Comparison of ENCODE assay signal across 8 cellular contexts in the genomic region with DNA sequence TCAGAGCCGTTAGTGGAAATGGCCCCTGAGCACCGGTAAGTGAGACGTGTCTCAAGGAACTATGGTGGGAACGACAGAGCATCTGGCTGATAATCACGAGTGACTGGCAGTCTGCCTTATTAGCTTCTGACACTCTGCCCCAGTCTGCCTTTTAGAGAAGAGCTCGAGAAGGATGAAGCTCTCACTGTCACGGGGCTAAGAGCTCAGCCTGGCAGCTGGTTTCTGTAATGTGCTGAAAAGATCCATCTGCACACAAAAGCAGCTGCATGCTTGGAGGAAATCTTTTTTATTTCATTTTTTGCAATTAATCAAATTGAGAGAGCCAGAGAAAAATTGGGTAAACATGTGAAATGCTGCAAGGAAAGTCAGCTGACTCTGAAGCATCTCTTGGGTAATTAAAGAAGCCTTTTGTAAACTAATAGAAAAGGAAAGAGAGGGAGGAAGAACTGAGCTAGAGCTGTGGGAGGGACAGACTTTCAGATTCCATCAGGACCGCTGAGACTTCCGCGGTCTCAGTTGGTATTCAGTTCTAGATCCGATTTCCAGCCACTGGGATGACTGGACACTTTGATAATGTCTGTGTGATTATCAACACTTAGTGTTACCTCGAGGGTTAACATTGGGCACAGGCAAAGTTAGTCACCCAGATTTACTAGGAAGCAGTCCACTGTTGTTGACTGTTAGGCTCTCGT. TPM values are rescaled to one million over a fixed set of nuclear protein-coding genes. Genes with fewer than 3 reads are reported as not detected.
DNase-seq lines count a peak whose midpoint lies in the region; ATAC-seq, FAIRE-seq and TF ChIP-seq lines count a peak whose summit lies in the region.

No MANE protein-coding gene starts in this region.

- H3K27me3 ChIP-seq in liver (ENCODE audit: control insufficient read depth in 4 of 4, insufficient read depth in 4 of 4, low read length in 3 of 4): no peaks in the 10 kb centered on the region
- no peaks in the 10 kb centered on the region for H3K27me3 ChIP-seq in HepG2 (ENCODE audit: control insufficient read depth in 1 of 2, insufficient read depth in 2 of 2, low read length in 2 of 2)
- no peaks in the 10 kb centered on the region for H3K27me3 ChIP-seq in naive thymus-derived CD4-positive, alpha-beta T cell (ENCODE audit: control insufficient read depth in 2 of 2, insufficient read depth in 2 of 2, low read length in 2 of 2)

- H3K9me2 ChIP-seq in OCI-LY7 (ENCODE audit: insufficient read depth, low read length): no peaks in the 10 kb centered on the region

- POLR2A ChIA-PET in HepG2 (lab: Yijun Ruan, JAX) (no interaction called here), OCI-LY7 (lab: Charles Lee) (interaction anchor here (1.0 to 1.5 kb wide), 3 partner anchors 10 to 24 kb away, joined by 3 to 12 read pairs (median 10); a partner anchor contains a TSS)
- POLR2A ChIA-PET in naive thymus-derived CD4-positive, alpha-beta T cell (lab: Charles Lee): interaction anchor here (0.6 to 7.5 kb wide), 8 partner anchors 12 to 89 kb away, joined by 3 to 68 read pairs (median 5); a partner anchor contains a TSS

- intact Hi-C loops in HepG2 (cut with micrococcal nuclease; ENCODE audit: unreplicated experiment) (no loop called here), OCI-LY7 (cut with micrococcal nuclease; ENCODE audit: unreplicated experiment) (no loop called here)
- intact Hi-C loops in naive thymus-derived CD4-positive, alpha-beta T cell (cut with micrococcal nuclease): loop anchor here (1.0 to 10.0 kb wide), 2 partner anchors 20 to 383 kb away; no protein-coding TSS in a partner anchor

- ATAC-seq in HepG2 (no peak), HG02798 (IDR thresholded peaks at IDR 0.05; ENCODE audit: poor library complexity, unreplicated experiment) (peak; percentile 66)
- peak; percentile 43 for ATAC-seq in naive thymus-derived CD4-positive, alpha-beta T cell

- DNase-seq in HepG2 (ENCODE audit: low spot score) (no peak), OCI-LY7 (ENCODE audit: low spot score) (peak; percentile 29), dedifferentiated amniotic fluid mesenchymal stem cell (ENCODE audit: extremely low spot score) (peak; percentile 59), NCI-H2196 (lab: John Stamatoyannopoulos, UW; ENCODE audit: unreplicated experiment) (no peak), NCI-H146 treated with DMSO at 0.1 percent for 48 hours (lab: John Stamatoyannopoulos, UW; ENCODE audit: unreplicated experiment) (no peak)
- peak in 1 of 9 donors; percentile 29 for DNase-seq in naive thymus-derived CD4-positive, alpha-beta T cell

- H3K4me3 ChIP-seq in liver (ENCODE audit: low read depth in 1 of 3, low read length in 3 of 3): no peak overlapping the region
- H3K4me3 ChIP-seq in HepG2 (replicated peaks in 1 of 3; ENCODE audit: insufficient read depth in 1 of 3, low read depth in 2 of 3, low read length in 3 of 3): no peak overlapping the region
- peak overlapping the region; percentile 8 for H3K4me3 ChIP-seq in OCI-LY7 (ENCODE audit: low read depth, low read length, poor library complexity, severe bottlenecking)
- peak overlapping the region; percentile 15 for H3K4me3 ChIP-seq in naive thymus-derived CD4-positive, alpha-beta T cell (ENCODE audit: low read length)

- H3K79me2 ChIP-seq in HepG2 (ENCODE audit: insufficient read depth, low read length) (no peaks in the 10 kb centered on the region), OCI-LY7 (ENCODE audit: insufficient read depth, low read depth, low read length) (no peaks in the 10 kb centered on the region)

- in situ Hi-C loops in HepG2 (cut with HindIII; ENCODE audit: extremely low pct_ligation_motif_present, low pct_unique_long_range_greater_than_20kb): no loop called here

- H2AFZ ChIP-seq in HepG2 (ENCODE audit: low read length) (no peak overlapping the region), OCI-LY7 (ENCODE audit: low read length) (no peak overlapping the region)

- peaks cover 13 to 51% (median 20%) of the 10 kb centered on the region in 5 donors for H3K36me3 Mint-ChIP-seq in naive thymus-derived CD4-positive, alpha-beta T cell

- no peak for TF ChIP-seq RAD21 in liver (IDR thresholded peaks at IDR 0.05)
- TF ChIP-seq RAD21 in HepG2 (CRISPR knock-in tag; IDR thresholded peaks at IDR 0.05): no peak

- H3K36me3 ChIP-seq in liver (ENCODE audit: control insufficient read depth in 4 of 4, insufficient read depth in 3 of 4, low read depth in 1 of 4, low read length in 3 of 4) (no peaks in the 10 kb centered on the region), HepG2 (replicated peaks in 1 of 2; ENCODE audit: control insufficient read depth in 1 of 2, insufficient read depth in 2 of 2, low read length in 2 of 2) (no peaks in the 10 kb centered on the region; a peak in 1 of 5 replicates), OCI-LY7 (ENCODE audit: insufficient read depth, low read length) (peaks cover 12% of the 10 kb centered on the region; the same call in 1 of the 2 replicates)
- peaks cover 0 to 16% (median 0%) of the 10 kb centered on the region in 3 experiments for H3K36me3 ChIP-seq in naive thymus-derived CD4-positive, alpha-beta T cell (ENCODE audit: control insufficient read depth in 2 of 3, insufficient read depth in 3 of 3, low read length in 3 of 3)

- no peak for FAIRE-seq in HepG2 (lab: Jason Lieb, UNC)

- H4K20me1 ChIP-seq in HepG2 (ENCODE audit: insufficient read depth, low read length) (no peaks in the 10 kb centered on the region), OCI-LY7 (ENCODE audit: insufficient read depth, low read length) (no peaks in the 10 kb centered on the region)

- peaks cover 0 to 6% (median 0%) of the 10 kb centered on the region in 11 donors for H3K9me3 Mint-ChIP-seq in naive thymus-derived CD4-positive, alpha-beta T cell

- H3K4me2 ChIP-seq in HepG2 (ENCODE audit: low read depth, low read length) (no peak overlapping the region), OCI-LY7 (ENCODE audit: low read length) (peak overlapping the region; percentile 50)

- 63% methylated on average over 13 of the region's 13 CpGs for WGBS in liver
- 89% methylated on average over 13 of the region's 13 CpGs for WGBS in HepG2 (ENCODE audit: low lambda C conversion rate)

- peak overlapping the region; percentile 17 to 92 (median 64) for H3K4me3 Mint-ChIP-seq in naive thymus-derived CD4-positive, alpha-beta T cell

- H3K27me3 Mint-ChIP-seq in naive thymus-derived CD4-positive, alpha-beta T cell: no peaks in the 10 kb centered on the region

- CTCF ChIA-PET in HepG2 (lab: Yijun Ruan, JAX; ENCODE audit: low intra/inter-chr PET ratio, low total read pairs): no interaction called here
- CTCF ChIA-PET in OCI-LY7 (lab: Charles Lee; ENCODE audit: unreplicated experiment): no interaction called here
- CTCF ChIA-PET in naive thymus-derived CD4-positive, alpha-beta T cell (lab: Charles Lee): interaction anchor here (0.7 to 2.6 kb wide), 2 partner anchors 16 to 18 kb away, joined by 3 to 16 read pairs; no protein-coding TSS in a partner anchor

- H3K27ac ChIP-seq in liver (ENCODE audit: low read depth in 1 of 2, low read length in 2 of 2): peak overlapping the region; percentile 51 to 52
- H3K27ac ChIP-seq in HepG2 (ENCODE audit: extremely low read length, insufficient read depth, low read length): no peak overlapping the region
- H3K27ac ChIP-seq in OCI-LY7 (ENCODE audit: low read depth, low read length, poor library complexity, severe bottlenecking): peak overlapping the region; percentile 22
- peak overlapping the region; percentile 70 for H3K27ac ChIP-seq in naive thymus-derived CD4-positive, alpha-beta T cell (ENCODE audit: low read depth, low read length)

- TF ChIP-seq EP300 in HepG2 (IDR thresholded peaks at IDR 0.05; ENCODE audit: low read depth in 2 of 2, low read length in 2 of 2): no peak
- TF ChIP-seq EP300 in HepG2 (CRISPR knock-in tag; IDR thresholded peaks at IDR 0.05; ENCODE audit: borderline replicate concordance): no peak

- no TSS peak for BruUV-seq in HepG2 (replicated peaks; lab: Mats Ljungman, UMichigan)
- BruUV-seq in OCI-LY7 (replicated peaks; lab: Mats Ljungman, UMichigan): no TSS peak

- H3K27ac Mint-ChIP-seq in naive thymus-derived CD4-positive, alpha-beta T cell: peak overlapping the region; percentile 78 to 99 (median 97)

- H3K4me1 ChIP-seq in liver (ENCODE audit: control insufficient read depth in 4 of 4, insufficient read depth in 4 of 4, low read length in 3 of 4) (peaks cover 5 to 30% (median 13%) of the 10 kb centered on the region in 4 donors), HepG2 (ENCODE audit: insufficient read depth, low read length) (peaks cover 20% of the 10 kb centered on the region), OCI-LY7 (ENCODE audit: insufficient read depth, low read length, poor library complexity, severe bottlenecking) (peaks cover 48% of the 10 kb centered on the region)
- peaks cover 61 to 69% of the 10 kb centered on the region in 2 donors for H3K4me1 ChIP-seq in naive thymus-derived CD4-positive, alpha-beta T cell (ENCODE audit: control insufficient read depth in 2 of 2, insufficient read depth in 2 of 2, low read length in 2 of 2)

- no peak for TF ChIP-seq CTCF in liver (IDR thresholded peaks at IDR 0.05; ENCODE audit: low read depth, low read length, missing input control)
- no peak for TF ChIP-seq CTCF in HepG2 (CRISPR knock-in tag; IDR thresholded peaks at IDR 0.05)
- no peak for TF ChIP-seq CTCF in OCI-LY7 (conservative IDR thresholded peaks at IDR 0.05; ENCODE audit: low read length)

- H3K4me1 Mint-ChIP-seq in naive thymus-derived CD4-positive, alpha-beta T cell: peaks cover 78 to 98% (median 96%) of the 10 kb centered on the region in 7 donors

- no peak overlapping the region for H3K9ac ChIP-seq in liver (ENCODE audit: low read depth in 1 of 2, low read length in 2 of 2)
- no peak overlapping the region for H3K9ac ChIP-seq in HepG2 (ENCODE audit: insufficient read depth, low read depth, low read length)

- H3K9me3 ChIP-seq in liver (ENCODE audit: control insufficient read depth in 4 of 4, low read length in 3 of 4) (no peaks in the 10 kb centered on the region), HepG2 (ENCODE audit: low read length) (no peaks in the 10 kb centered on the region), OCI-LY7 (ENCODE audit: low read length) (no peaks in the 10 kb centered on the region)
- H3K9me3 ChIP-seq in naive thymus-derived CD4-positive, alpha-beta T cell (ENCODE audit: control insufficient read depth in 2 of 3, low read length in 3 of 3): no peaks in the 10 kb centered on the region

- TF ChIP-seq POLR2A in HepG2 (IDR thresholded peaks at IDR 0.05; ENCODE audit: insufficient read depth in 1 of 2, low read depth in 2 of 2, low read length in 2 of 2): no peak

RNA-seq across cellular contexts. Expression of a gene that starts 24.4 kb away (rescaled TPM):
- total RNA-seq in liver: 10 to 100 TPM; 21.3 to 23.3 TPM
- polyA plus RNA-seq in liver: 10 to 100 TPM in 1 of 2 donors, 1 to 10 TPM in 1; 9.7 to 14.1 TPM
- 5.0 TPM in 2 replicates for total RNA-seq in HepG2 (2016; rRNA removed; fragmentation: Illumina TruSeq; extraction: Trizol)
- total RNA-seq in HepG2 (2016; cell fraction: cytosol; rRNA removed; fragmentation: Illumina TruSeq; extraction: Trizol; ENCODE audit: low read depth): 1.4 and 1.7 TPM in 2 replicates
- total RNA-seq in HepG2 (2016; cell fraction: insoluble cytoplasmic fraction; rRNA removed; fragmentation: Illumina TruSeq; extraction: Trizol): 4.7 TPM in 2 replicates
- 1.8 and 2.3 TPM in 2 replicates for total RNA-seq in HepG2 (2016; cell fraction: membrane; rRNA removed; fragmentation: Illumina TruSeq; extraction: Trizol)
- 5.1 and 6.2 TPM in 2 replicates for total RNA-seq in HepG2 (2016; cell fraction: nucleus; rRNA removed; fragmentation: Illumina TruSeq; extraction: Trizol)
- 8.5 and 10.9 TPM in 2 replicates for polyA plus RNA-seq in HepG2 (2011; rRNA removed)
- polyA plus RNA-seq in HepG2 (2011; cell fraction: cytosol; rRNA removed): 5.1 and 8.0 TPM in 2 replicates
- 14.4 and 16.4 TPM in 2 replicates for polyA plus RNA-seq in HepG2 (2011; cell fraction: nucleus; rRNA removed)
- polyA plus RNA-seq in HepG2 (2012): 10.8 and 11.5 TPM in 2 replicates
- polyA plus RNA-seq in HepG2 (2016; cell fraction: cytosol; fragmentation: Illumina TruSeq; extraction: Trizol; ENCODE audit: low read depth): 0.49 and 0.51 TPM in 2 replicates
- polyA plus RNA-seq in HepG2 (2016; cell fraction: insoluble cytoplasmic fraction; fragmentation: Illumina TruSeq; extraction: Trizol; ENCODE audit: low read depth): 4.2 and 4.7 TPM in 2 replicates
- 1.0 and 1.1 TPM in 2 replicates for polyA plus RNA-seq in HepG2 (2016; cell fraction: membrane; fragmentation: Illumina TruSeq; extraction: Trizol; ENCODE audit: low read depth)
- 4.4 and 5.6 TPM in 2 replicates for polyA plus RNA-seq in HepG2 (2016; cell fraction: nucleus; fragmentation: Illumina TruSeq; extraction: Trizol; ENCODE audit: insufficient read depth, low read depth)
- 10.6 and 20.4 TPM in 2 replicates for polyA minus RNA-seq in HepG2 (2011; rRNA and poly(A)+ RNA removed; ENCODE audit: low replicate concordance)
- polyA minus RNA-seq in HepG2 (2011; cell fraction: cytosol; rRNA and poly(A)+ RNA removed): 7.3 and 8.8 TPM in 2 replicates
- polyA minus RNA-seq in HepG2 (2011; cell fraction: nucleus; rRNA and poly(A)+ RNA removed): 19.0 and 19.6 TPM in 2 replicates
- total RNA-seq in OCI-LY7 (2014; rRNA removed; shearing (Covaris generic)): 13.5 and 16.4 TPM in 2 replicates
- 25.2 and 28.9 TPM in 2 replicates for total RNA-seq in OCI-LY7 (2022)
- 100 to 1,000 TPM in 3 of 5 experiments, 10 to 100 TPM in 2; 88.3 to 152 (median 116) TPM for total RNA-seq in naive thymus-derived CD4-positive, alpha-beta T cell
- 100 to 1,000 TPM in 1 of 2 donors, 10 to 100 TPM in 1; 96.4 to 107 TPM for polyA plus RNA-seq in naive thymus-derived CD4-positive, alpha-beta T cell

Comparison
In these comparisons a context has a peak if more than half of its experiments do, and no peak if none do; other contexts are left out.
1. H3K4me3 ChIP-seq: peak in OCI-LY7 (single experiment) and naive thymus-derived CD4-positive, alpha-beta T cell (single experiment); none in liver (0 of 3) and HepG2 (0 of 3).
2. DNase-seq: peak in OCI-LY7 (single experiment) and dedifferentiated amniotic fluid mesenchymal stem cell (single experiment); none in HepG2 (single experiment), NCI-H2196 (single experiment) and NCI-H146 treated with DMSO at 0.1 percent for 48 hours (single experiment).
3. intact Hi-C loops: an anchor here in naive thymus-derived CD4-positive, alpha-beta T cell (1.0 to 10.0 kb wide); none called in HepG2 and OCI-LY7.